ENCODE assay signal across 12 cellular contexts in the genomic region with DNA sequence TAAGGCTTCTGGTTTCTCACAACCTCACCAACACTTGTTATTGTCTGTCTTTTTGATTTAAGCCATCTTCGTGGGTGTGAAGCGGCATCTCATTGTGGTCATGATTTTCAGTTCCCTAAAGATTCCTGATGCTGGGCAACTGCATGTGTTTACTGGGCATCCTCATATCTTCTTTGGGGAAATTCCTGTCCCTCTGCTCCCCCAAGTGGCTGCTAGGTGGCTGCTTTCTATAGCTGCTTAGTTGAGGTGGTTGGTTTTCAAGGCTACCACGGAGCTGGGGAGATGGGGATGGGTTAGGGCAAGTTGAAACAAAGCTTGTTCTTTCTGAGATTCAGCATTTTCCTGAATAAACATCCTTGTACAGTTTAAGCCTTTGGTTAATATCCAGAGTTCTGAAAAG.
DNase-seq lines count a peak whose midpoint lies in the region; ATAC-seq and TF ChIP-seq lines count a peak whose summit lies in the region.
"Had no signal": no experiment of that assay in that cellular context is flagged by ENCODE, and none has a peak within 500 bp of the region (broad histone marks: within the 10 kb centered on the region; RNA-seq: fewer than 3 reads in every experiment).

No MANE protein-coding gene starts in this region.

- no peak overlapping the region for H3K4me2 ChIP-seq in PC-9

- H3K9me3 ChIP-seq in PC-9 (ENCODE audit: insufficient read depth, low read depth) (no peaks in the 10 kb centered on the region; the same call in 1 of the 2 replicates), psoas muscle (no peaks in the 10 kb centered on the region)

- intact Hi-C loops in PC-9 (cut with micrococcal nuclease; ENCODE audit: unreplicated experiment) = no loop called here
- intact Hi-C loops in psoas muscle (cut with DNase I) = no loop called here

- no peak for ATAC-seq in activated CD8-positive, alpha-beta memory T cell treated with anti-CD3 and anti-CD28 coated beads, Interleukin-2, amount 10 ng/mL, durations not matched to agents 7 days and 5 days
- ATAC-seq in psoas muscle (no peak), GM18907 (IDR thresholded peaks at IDR 0.05; ENCODE audit: unreplicated experiment) (no peak)
- ATAC-seq: effector memory CD8-positive, alpha-beta T cell had no signal

- WGBS in psoas muscle, 3 donors = 58 to 65% (median 63%) methylated on average over 3 of the region's 3 CpGs

- BruUV-seq in PC-9 (replicated peaks; lab: Mats Ljungman, UMichigan) = no TSS peak

- no peak overlapping the region for H3K27ac ChIP-seq in PC-9
- no peak overlapping the region for H3K27ac ChIP-seq in psoas muscle
- H3K27ac ChIP-seq: parathyroid adenoma had no signal

- H3K79me2 ChIP-seq in PC-9 (ENCODE audit: low read depth) = no peaks in the 10 kb centered on the region
- H3K79me2 ChIP-seq: parathyroid adenoma had no signal

- H3K4me1 Mint-ChIP-seq in activated CD8-positive, alpha-beta memory T cell treated with anti-CD3 and anti-CD28 coated beads, Interleukin-2, amount 10 ng/mL, durations not matched to agents 7 days and 5 days = no peaks in the 10 kb centered on the region

- TF ChIP-seq CTCF in GM10248 (IDR thresholded peaks at IDR 0.05; ENCODE audit: control extremely low read depth, extremely low read depth, low read depth, missing control alignments) = peak; percentile 38
- peak; percentile 61 for TF ChIP-seq CTCF in PC-9 (conservative IDR thresholded peaks at IDR 0.05)
- TF ChIP-seq CTCF in psoas muscle (IDR thresholded peaks at IDR 0.05) = no peak

- no peaks in the 10 kb centered on the region for H3K27me3 ChIP-seq in PC-9 (ENCODE audit: insufficient read depth, low read depth)
- no peaks in the 10 kb centered on the region for H3K27me3 ChIP-seq in psoas muscle (ENCODE audit: insufficient read depth in 3 of 3, low read length in 2 of 3)

- no peaks in the 10 kb centered on the region for H4K20me1 ChIP-seq in PC-9 (ENCODE audit: insufficient read depth)

- H3K4me1 ChIP-seq in PC-9 (replicated peaks; ENCODE audit: insufficient read depth) (peaks cover 22% of the 10 kb centered on the region), psoas muscle (no peaks in the 10 kb centered on the region)
- H3K4me1 ChIP-seq: parathyroid adenoma had no signal

- no peak overlapping the region for H3K27ac Mint-ChIP-seq in activated CD8-positive, alpha-beta memory T cell treated with anti-CD3 and anti-CD28 coated beads, Interleukin-2, amount 10 ng/mL, durations not matched to agents 7 days and 5 days
- H3K27ac Mint-ChIP-seq: effector memory CD8-positive, alpha-beta T cell had no signal

- peaks cover 17% of the 10 kb centered on the region; the same call in 1 of the 2 replicates for H3F3A ChIP-seq in PC-9 (ENCODE audit: insufficient read depth, low read depth)

- no peak overlapping the region for H2AFZ ChIP-seq in PC-9
- H2AFZ ChIP-seq: parathyroid adenoma had no signal

- POLR2A ChIA-PET in GM10248 (lab: Yijun Ruan, JAX) = no interaction called here
- POLR2A ChIA-PET in PC-9 (lab: Charles Lee; ENCODE audit: unreplicated experiment) = no interaction called here

- no peak overlapping the region for H3K4me3 ChIP-seq in PC-9
- no peak overlapping the region for H3K4me3 ChIP-seq in psoas muscle

- no peaks in the 10 kb centered on the region for H3K27me3 Mint-ChIP-seq in activated CD8-positive, alpha-beta memory T cell treated with anti-CD3 and anti-CD28 coated beads, Interleukin-2, amount 10 ng/mL, durations not matched to agents 7 days and 5 days

- no peak overlapping the region for H3K4me3 Mint-ChIP-seq in activated CD8-positive, alpha-beta memory T cell treated with anti-CD3 and anti-CD28 coated beads, Interleukin-2, amount 10 ng/mL, durations not matched to agents 7 days and 5 days
- H3K4me3 Mint-ChIP-seq: effector memory CD8-positive, alpha-beta T cell had no signal

- no peaks in the 10 kb centered on the region for H3K9me2 ChIP-seq in PC-9 (ENCODE audit: insufficient read depth)

- CTCF ChIA-PET in GM10248 (lab: Yijun Ruan, JAX) (interaction anchor here (1.4 to 2.5 kb wide), 4 partner anchors 16 to 431 kb away, joined by 3 to 8 read pairs (median 4); no protein-coding TSS in a partner anchor), PC-9 (lab: Charles Lee) (interaction anchor here (0.7 kb wide), 1 partner anchor 843 kb away, joined by 11 read pairs; no protein-coding TSS in a partner anchor)
- CTCF ChIA-PET in activated CD8-positive, alpha-beta memory T cell treated with anti-CD3 and anti-CD28 coated beads, Interleukin-2, amount 10 ng/mL, durations not matched to agents 7 days and 5 days (lab: Charles Lee) = interaction anchor here (0.9 kb wide), 1 partner anchor 464 kb away, joined by 3 read pairs; no protein-coding TSS in a partner anchor

- DNase-seq in 8988T (peak; percentile 57), GM10248 (ENCODE audit: extremely low spot score) (peak; percentile 38), PC-9 (peak; percentile 23 to 49), fibroblast of peridontal ligament (ENCODE audit: extremely low read depth) (peak; percentile 42), psoas muscle (no peak)
- no peak for DNase-seq in activated CD8-positive, alpha-beta memory T cell treated with anti-CD3 and anti-CD28 coated beads, Interleukin-2, amount 10 ng/mL, durations not matched to agents 7 days and 5 days
- no peak for DNase-seq in stimulated activated CD4-positive, alpha-beta T cell treated with anti-CD3 and anti-CD28 coated beads, Interleukin-4, amount 100 ng/mL, for 4 hours
- DNase-seq: effector memory CD8-positive, alpha-beta T cell; NCI-H187; stimulated activated naive CD4-positive, alpha-beta T cell had no signal

- H3K36me3 ChIP-seq in PC-9 (ENCODE audit: low read depth) (no peaks in the 10 kb centered on the region), psoas muscle (ENCODE audit: insufficient read depth in 1 of 2, low read depth in 1 of 2) (no peaks in the 10 kb centered on the region)

- no peaks in the 10 kb centered on the region for H3K9me3 Mint-ChIP-seq in activated CD8-positive, alpha-beta memory T cell treated with anti-CD3 and anti-CD28 coated beads, Interleukin-2, amount 10 ng/mL, durations not matched to agents 7 days and 5 days (ENCODE audit: low read depth)
- H3K9me3 Mint-ChIP-seq: effector memory CD8-positive, alpha-beta T cell had no signal

- no peaks in the 10 kb centered on the region for H3K36me3 Mint-ChIP-seq in activated CD8-positive, alpha-beta memory T cell treated with anti-CD3 and anti-CD28 coated beads, Interleukin-2, amount 10 ng/mL, durations not matched to agents 7 days and 5 days

Comparison
In these comparisons a context has a peak if more than half of its experiments do, and no peak if none do; other contexts are left out.
1. DNase-seq: peak in 8988T (single experiment), GM10248 (single experiment), PC-9 (2 of 2) and fibroblast of peridontal ligament (single experiment); none in activated CD8-positive, alpha-beta memory T cell treated with anti-CD3 and anti-CD28 coated beads, Interleukin-2, amount 10 ng/mL, durations not matched to agents 7 days and 5 days (single experiment), stimulated activated CD4-positive, alpha-beta T cell treated with anti-CD3 and anti-CD28 coated beads, Interleukin-4, amount 100 ng/mL, for 4 hours (0 of 2) and psoas muscle (0 of 2).